Comparison of ENCODE assay signal across 8 cellular contexts in the genomic region with DNA sequence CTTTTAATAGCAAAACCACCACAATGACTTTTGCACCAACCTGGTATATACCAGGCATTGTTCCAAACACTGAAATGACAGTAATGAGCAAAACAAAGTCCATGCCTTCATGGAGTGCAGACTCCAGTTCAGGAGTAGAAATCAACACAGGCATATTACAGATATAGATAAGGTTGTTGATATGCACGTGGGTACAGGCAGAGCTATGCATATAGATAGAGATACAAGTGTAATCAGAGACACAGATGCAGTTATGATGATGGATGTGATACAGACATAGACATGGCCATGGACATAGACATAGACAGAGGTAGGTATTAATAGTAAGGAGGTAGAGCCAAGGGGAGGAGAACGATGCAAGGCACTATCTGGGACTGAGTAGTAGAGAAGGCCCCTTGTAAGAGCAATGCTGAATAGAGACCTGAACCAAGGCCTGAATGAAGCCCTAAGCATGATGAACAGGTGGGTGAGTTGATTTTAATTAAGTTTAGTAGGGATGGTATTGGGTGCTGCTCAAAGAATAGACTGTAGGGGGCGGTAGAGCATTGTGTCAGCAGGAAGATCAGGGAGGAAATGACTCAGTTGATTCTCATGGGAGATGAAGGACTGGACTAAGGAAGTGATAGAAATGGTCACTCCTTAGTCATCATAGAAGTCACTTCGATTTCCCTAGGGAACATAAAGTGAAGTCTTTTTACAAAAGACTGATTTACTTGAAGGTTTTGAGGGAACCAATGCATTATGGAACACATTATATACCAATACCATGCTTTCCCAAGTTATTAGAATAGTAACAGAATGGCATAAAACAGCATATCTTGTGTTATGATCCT. TPM values are rescaled to one million over a fixed set of nuclear protein-coding genes. Genes with fewer than 3 reads are reported as not detected.
DNase-seq lines count a peak whose midpoint lies in the region; ATAC-seq and TF ChIP-seq lines count a peak whose summit lies in the region.

No MANE protein-coding gene starts in this region.

- peak; percentile 83 for ATAC-seq in HG03159 (IDR thresholded peaks at IDR 0.05; ENCODE audit: unreplicated experiment)
- peak; percentile 51 to 87 (median 78) for ATAC-seq in heart left ventricle

- 33 to 45% (median 37%) methylated on average over 4 of the region's 4 CpGs for WGBS in heart left ventricle, 4 donors

- H2AFZ ChIP-seq in OCI-LY7 (ENCODE audit: low read length): no peak overlapping the region

- H3K27ac ChIP-seq in OCI-LY7 (ENCODE audit: low read depth, low read length, poor library complexity, severe bottlenecking) (no peak overlapping the region), heart left ventricle (peak overlapping the region in 1 of 12 donors; percentile 34)

- H3K9me3 ChIP-seq in OCI-LY7 (ENCODE audit: low read length) (peaks cover 8% of the 10 kb centered on the region), heart left ventricle (peaks cover 0 to 11% (median 4%) of the 10 kb centered on the region in 12 donors)

- DNase-seq in COLO668 (lab: John Stamatoyannopoulos, UW; ENCODE audit: unreplicated experiment) (peak; percentile 29), GM19238 (ENCODE audit: insufficient read length, low spot score) (peak; percentile 23), OCI-LY7 (ENCODE audit: low spot score) (peak; percentile 64), activated T-helper 1 cell treated with Interleukin-2 at 50 U/mL for 16 hours (ENCODE audit: low read depth) (peak; percentile 6), heart left ventricle (no peak), NCI-H2196 (lab: John Stamatoyannopoulos, UW; ENCODE audit: unreplicated experiment) (no peak)
- DNase-seq in stimulated activated CD4-positive, alpha-beta T cell treated with anti-CD3 and anti-CD28 coated beads, Interleukin-1b, Interleukin-23, amount 100 ng/mL, for 24 hours (ENCODE audit: low read depth in 4 of 4, low spot score in 1 of 4): peak in 3 of 4 experiments; percentile 41 to 53 (median 49)

- POLR2A ChIA-PET in OCI-LY7 (lab: Charles Lee): interaction anchor here (0.7 to 1.0 kb wide), 3 partner anchors 17 to 48 kb away, joined by 4 to 12 read pairs (median 4); no protein-coding TSS in a partner anchor

- no peak for TF ChIP-seq POLR2A in heart left ventricle (IDR thresholded peaks at IDR 0.05)

- H3K9me2 ChIP-seq in OCI-LY7 (ENCODE audit: insufficient read depth, low read length): no peaks in the 10 kb centered on the region

- intact Hi-C loops in OCI-LY7 (cut with micrococcal nuclease; ENCODE audit: unreplicated experiment) (loop anchor here (2.0 to 10.0 kb wide), 3 partner anchors 35 to 474 kb away; no protein-coding TSS in a partner anchor), heart left ventricle (cut with DNase I) (loop anchor here in 1 of 10 donors (5.0 kb wide), 1 partner anchor 216 kb away; no protein-coding TSS in a partner anchor)

- no peaks in the 10 kb centered on the region for H3K79me2 ChIP-seq in OCI-LY7 (ENCODE audit: insufficient read depth, low read depth, low read length)

- TF ChIP-seq CTCF in OCI-LY7 (conservative IDR thresholded peaks at IDR 0.05; ENCODE audit: low read length): peak; percentile 87
- peak; percentile 46 to 70 (median 60) for TF ChIP-seq CTCF in heart left ventricle (IDR thresholded peaks at IDR 0.05)

- H3K4me3 ChIP-seq in OCI-LY7 (ENCODE audit: low read depth, low read length, poor library complexity, severe bottlenecking): no peak overlapping the region
- H3K4me3 ChIP-seq in heart left ventricle: no peak overlapping the region

- no peaks in the 10 kb centered on the region for H3K36me3 ChIP-seq in OCI-LY7 (ENCODE audit: insufficient read depth, low read length)
- no peaks in the 10 kb centered on the region for H3K36me3 ChIP-seq in heart left ventricle

- no peaks in the 10 kb centered on the region for H4K20me1 ChIP-seq in OCI-LY7 (ENCODE audit: insufficient read depth, low read length)

- no peaks in the 10 kb centered on the region for H3K27me3 ChIP-seq in heart left ventricle

- CTCF ChIA-PET in OCI-LY7 (lab: Charles Lee; ENCODE audit: unreplicated experiment): interaction anchor here (1.3 kb wide), 1 partner anchor 35 kb away, joined by 3 read pairs; no protein-coding TSS in a partner anchor

- BruUV-seq in OCI-LY7 (replicated peaks; lab: Mats Ljungman, UMichigan): no TSS peak

- no peak overlapping the region for H3K4me2 ChIP-seq in OCI-LY7 (ENCODE audit: low read length)

- H3K4me1 ChIP-seq in OCI-LY7 (ENCODE audit: insufficient read depth, low read length, poor library complexity, severe bottlenecking) (peaks cover 25% of the 10 kb centered on the region), heart left ventricle (peaks cover 0 to 20% (median 8%) of the 10 kb centered on the region in 12 donors)

RNA-seq across cellular contexts. Expression of gene CMPK2, which starts 39.4 kb away (rescaled TPM):
- total RNA-seq in OCI-LY7 (2014; rRNA removed; shearing (Covaris generic)): 0.28 TPM in 1 of 2 replicates, not detected in the other
- total RNA-seq in OCI-LY7 (2022): 0.72 and 0.99 TPM in 2 replicates
- 10 to 100 TPM in 2 of 9 donors, 1 to 10 TPM in 7; 3.3 to 33.2 (median 6.5) TPM for total RNA-seq in heart left ventricle
- polyA plus RNA-seq in heart left ventricle: 1 to 10 TPM; 2.0 to 3.5 TPM

RNA-seq across cellular contexts. Expression of gene RSAD2, which starts 51.3 kb away (rescaled TPM):
- total RNA-seq in OCI-LY7 (2014; rRNA removed; shearing (Covaris generic)): not detected in 2 replicates
- not detected in 2 replicates for total RNA-seq in OCI-LY7 (2022)
- total RNA-seq in heart left ventricle: 10 to 100 TPM in 2 of 9 donors, 1 to 10 TPM in 7; 1.2 to 18.0 (median 4.8) TPM
- polyA plus RNA-seq in heart left ventricle: 1 to 10 TPM; 1.9 to 2.9 TPM

Comparison
In these comparisons a context has a peak if more than half of its experiments do, and no peak if none do; other contexts are left out.
1. DNase-seq: peak in COLO668 (single experiment), GM19238 (single experiment), OCI-LY7 (single experiment), activated T-helper 1 cell treated with Interleukin-2 at 50 U/mL for 16 hours (single experiment) and stimulated activated CD4-positive, alpha-beta T cell treated with anti-CD3 and anti-CD28 coated beads, Interleukin-1b, Interleukin-23, amount 100 ng/mL, for 24 hours (3 of 4); none in heart left ventricle (0 of 5) and NCI-H2196 (single experiment).